Comparison of ENCODE assay signal across 8 cellular contexts in the genomic region with DNA sequence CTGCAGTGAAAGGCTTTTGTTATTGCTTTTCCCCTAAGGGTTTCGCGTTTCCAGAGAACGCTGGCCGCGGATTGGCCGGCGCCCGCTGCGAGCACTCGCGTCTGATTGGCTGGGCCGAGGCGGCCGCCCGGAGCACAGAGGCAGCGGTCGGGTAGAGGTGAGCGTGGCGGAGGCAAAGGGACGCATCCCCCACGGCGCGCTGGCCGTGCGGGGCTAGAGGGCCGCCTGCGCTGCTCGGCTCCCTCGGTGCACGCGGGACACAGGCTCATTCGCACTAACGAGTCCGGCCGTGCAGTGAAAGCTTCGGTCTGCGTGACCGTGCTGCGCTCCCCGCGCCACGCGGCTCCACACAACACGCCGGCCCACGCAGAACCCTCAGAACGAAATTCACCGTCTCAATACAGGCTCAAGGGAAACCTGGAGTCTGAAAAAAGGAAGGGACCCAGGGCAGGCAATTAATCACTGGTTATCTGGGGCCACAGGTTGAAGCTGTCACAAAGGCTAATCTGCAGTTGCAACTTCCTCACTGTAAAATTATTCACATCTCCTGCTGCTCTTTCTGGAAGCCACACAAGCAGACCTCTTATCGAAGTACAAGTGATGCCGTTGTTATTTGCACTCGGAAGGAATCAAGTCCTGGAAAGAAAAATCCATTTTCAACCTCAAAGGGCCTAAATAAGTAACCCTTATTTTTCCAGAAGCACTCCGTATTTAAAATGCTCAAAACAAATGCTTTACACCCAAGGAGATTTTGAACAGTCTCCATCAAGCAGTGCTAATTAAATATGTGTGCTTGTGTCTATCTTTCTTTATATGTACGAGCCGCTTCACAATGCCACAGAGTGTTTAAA.
DNase-seq lines count a peak whose midpoint lies in the region; ATAC-seq and TF ChIP-seq lines count a peak whose summit lies in the region.

No MANE protein-coding gene starts in this region.

- no peaks in the 10 kb centered on the region for H3K27me3 ChIP-seq in esophagus (ENCODE audit: control insufficient read depth in 1 of 2, insufficient read depth in 2 of 2, low read length in 2 of 2)

- peaks cover 22% of the 10 kb centered on the region for H3K4me1 Mint-ChIP-seq in activated CD8-positive, alpha-beta memory T cell treated with anti-CD3 and anti-CD28 coated beads, Interleukin-2, amount 10 ng/mL, durations not matched to agents 7 days and 5 days

- peak overlapping the region; percentile 56 to 69 for H3K4me3 ChIP-seq in esophagus (ENCODE audit: low read depth in 1 of 2, low read length in 2 of 2)

- TF ChIP-seq CTCF in VCaP (conservative IDR thresholded peaks at IDR 0.05), result no peak

- CTCF ChIA-PET in activated CD8-positive, alpha-beta memory T cell treated with anti-CD3 and anti-CD28 coated beads, Interleukin-2, amount 10 ng/mL, durations not matched to agents 7 days and 5 days (lab: Charles Lee), result no interaction called here

- no peak overlapping the region for H3K27ac Mint-ChIP-seq in activated CD8-positive, alpha-beta memory T cell treated with anti-CD3 and anti-CD28 coated beads, Interleukin-2, amount 10 ng/mL, durations not matched to agents 7 days and 5 days

- H3K9me3 Mint-ChIP-seq in activated CD8-positive, alpha-beta memory T cell treated with anti-CD3 and anti-CD28 coated beads, Interleukin-2, amount 10 ng/mL, durations not matched to agents 7 days and 5 days (ENCODE audit: low read depth), result no peaks in the 10 kb centered on the region

- H3K36me3 Mint-ChIP-seq in activated CD8-positive, alpha-beta memory T cell treated with anti-CD3 and anti-CD28 coated beads, Interleukin-2, amount 10 ng/mL, durations not matched to agents 7 days and 5 days, result peaks cover 5% of the 10 kb centered on the region

- DNase-seq in activated CD8-positive, alpha-beta memory T cell treated with anti-CD3 and anti-CD28 coated beads for 24 hours, result peak; percentile 60
- no peak for DNase-seq in activated CD8-positive, alpha-beta memory T cell treated with anti-CD3 and anti-CD28 coated beads, Interleukin-2, amount 10 ng/mL, durations not matched to agents 7 days and 5 days
- DNase-seq in NCI-H187 treated with DMSO at 0.1 percent for 48 hours (lab: John Stamatoyannopoulos, UW) (peak; percentile 20), middle frontal gyrus (ENCODE audit: extremely low spot score, low spot score) (peak; percentile 83)

- peaks cover 49% of the 10 kb centered on the region for H3K27me3 Mint-ChIP-seq in activated CD8-positive, alpha-beta memory T cell treated with anti-CD3 and anti-CD28 coated beads, Interleukin-2, amount 10 ng/mL, durations not matched to agents 7 days and 5 days

- ATAC-seq in activated CD8-positive, alpha-beta memory T cell treated with anti-CD3 and anti-CD28 coated beads, Interleukin-2, amount 10 ng/mL, durations not matched to agents 7 days and 5 days, result no peak
- peak; percentile 38 for ATAC-seq in HG02588 (IDR thresholded peaks at IDR 0.05; ENCODE audit: unreplicated experiment)

- H3K27ac ChIP-seq in VCaP (peak overlapping the region; percentile 77), esophagus (ENCODE audit: low read depth in 2 of 2, low read length in 1 of 2) (peak overlapping the region; percentile 43 to 72), temporal lobe (ENCODE audit: low read depth, low read length) (peak overlapping the region; percentile 91)

- no peaks in the 10 kb centered on the region for H3K36me3 ChIP-seq in esophagus (ENCODE audit: control insufficient read depth in 2 of 2, insufficient read depth in 2 of 2, low read length in 1 of 2)

- no peaks in the 10 kb centered on the region for H3K9me3 ChIP-seq in esophagus (ENCODE audit: control insufficient read depth in 2 of 2, insufficient read depth in 1 of 2, low read depth in 1 of 2, low read length in 1 of 2)

- WGBS in esophagus, 2 donors, result 5% methylated on average over 50 to 54 of the region's 54 CpGs

- no peaks in the 10 kb centered on the region for H3K4me1 ChIP-seq in esophagus (ENCODE audit: control insufficient read depth in 2 of 2, insufficient read depth in 2 of 2, low read length in 1 of 2)

- no peak overlapping the region for H3K4me3 Mint-ChIP-seq in activated CD8-positive, alpha-beta memory T cell treated with anti-CD3 and anti-CD28 coated beads, Interleukin-2, amount 10 ng/mL, durations not matched to agents 7 days and 5 days
